In the genomic region with DNA sequence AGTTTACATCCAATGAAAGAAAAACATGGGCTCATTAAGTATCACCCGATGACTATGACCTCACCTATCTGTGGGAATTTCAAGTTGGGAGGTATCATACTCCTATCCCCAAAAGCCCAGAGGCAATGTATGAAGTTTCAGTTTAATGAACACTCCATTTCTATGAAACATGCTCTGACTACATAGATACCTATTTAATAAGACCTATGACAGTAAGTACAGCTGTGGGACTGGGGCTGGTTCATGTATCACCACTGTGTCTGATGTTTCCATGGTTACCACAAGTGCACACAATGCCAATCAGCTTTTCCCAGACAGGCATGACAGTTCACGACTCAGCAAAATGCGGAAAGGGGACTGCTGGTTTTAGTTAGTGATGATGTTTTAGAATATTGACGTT, we compare ENCODE assay signal across 12 cellular contexts.
A peak's percentile ranks its signal among the peaks of the same experiment; 100 is the strongest.
DNase-seq lines count a peak whose midpoint lies in the region; ATAC-seq, FAIRE-seq and TF ChIP-seq lines count a peak whose summit lies in the region.
"Had no signal": no experiment of that assay in that cellular context is flagged by ENCODE, and none has a peak within 500 bp of the region (broad histone marks: within the 10 kb centered on the region; RNA-seq: fewer than 3 reads in every experiment).

No MANE protein-coding gene starts in this region.

- H2BK20ac ChIP-seq in H1 (ENCODE audit: low read length) = no peak overlapping the region

- no peak overlapping the region for H3K4me2 ChIP-seq in H1 (ENCODE audit: insufficient read depth in 1 of 2, low read depth in 2 of 2, low read length in 2 of 2)

- H3K9me3 ChIP-seq in H1 (ENCODE audit: insufficient read depth in 2 of 2, low read depth in 1 of 2, low read length in 1 of 2) (no peaks in the 10 kb centered on the region), mucosa of descending colon (no peaks in the 10 kb centered on the region)
- H3K9me3 ChIP-seq: SJSA1 had no signal

- H3K18ac ChIP-seq in H1 (ENCODE audit: extremely low read depth, low read length) = no peak overlapping the region

- no peak overlapping the region for H4K91ac ChIP-seq in H1 (replicated peaks; ENCODE audit: insufficient read length, low read length)

- H3K4ac ChIP-seq in H1 (replicated peaks; ENCODE audit: insufficient read length, low read depth, low read length) = no peak overlapping the region

- H2BK5ac ChIP-seq in H1 (ENCODE audit: low read depth, low read length) = no peak overlapping the region

- H3K4me3 ChIP-seq in H1 (ENCODE audit: extremely low read depth in 1 of 4, insufficient read depth in 2 of 4, low read depth in 3 of 4, low read length in 4 of 4) (no peak overlapping the region), mucosa of descending colon (no peak overlapping the region)
- H3K4me3 ChIP-seq: SJSA1 had no signal

- no peak for TF ChIP-seq RAD21 in H1 (IDR thresholded peaks at IDR 0.05 in 1 of 2, conservative IDR thresholded peaks at IDR 0.05 in 1 of 2; ENCODE audit: low read depth in 2 of 2, low read length in 2 of 2)

- no peak overlapping the region for H4K8ac ChIP-seq in H1 (ENCODE audit: extremely low read depth, insufficient read depth, low read length)

- H3K56ac ChIP-seq in H1 (replicated peaks; ENCODE audit: insufficient read length, low read depth, low read length) = no peak overlapping the region

- H3K9ac ChIP-seq in H1 (replicated peaks in 1 of 4; ENCODE audit: extremely low read depth in 1 of 4, low read depth in 3 of 4, low read length in 3 of 4) = no peak overlapping the region

- peaks cover 4 to 16% (median 10%) of the 10 kb centered on the region in 4 experiments; a peak in 5 of 7 replicates for H3K27me3 ChIP-seq in H1 (replicated peaks in 1 of 4; ENCODE audit: control insufficient read depth in 3 of 4, extremely low read depth in 1 of 4, insufficient read depth in 3 of 4, low read length in 3 of 4)
- H3K27me3 ChIP-seq: SJSA1 had no signal

- peak; percentile 20 for ATAC-seq in mucosa of descending colon

- FAIRE-seq in H1 (lab: Jason Lieb, UNC) = no peak

- no peak overlapping the region for H3K27ac ChIP-seq in H1 (ENCODE audit: low read depth, low read length)
- H3K27ac ChIP-seq: SJSA1 had no signal

- no peak overlapping the region for H2BK12ac ChIP-seq in H1 (ENCODE audit: low read depth, low read length)

- H3K23me2 ChIP-seq in H1 (ENCODE audit: low read depth, low read length) = no peaks in the 10 kb centered on the region

- H3K14ac ChIP-seq in H1 (ENCODE audit: insufficient read length) = no peak overlapping the region

- H2BK15ac ChIP-seq in H1 (ENCODE audit: low read length) = no peak overlapping the region

- no peak overlapping the region for H4K5ac ChIP-seq in H1 (ENCODE audit: insufficient read length, low read depth, low read length)

- H2AK5ac ChIP-seq in H1 (ENCODE audit: low read depth, low read length) = no peak overlapping the region

- DNase-seq in HT-29 (ENCODE audit: low spot score) (peak; percentile 12), NCI-H2171 treated with DMSO at 0.1 percent for 48 hours (lab: John Stamatoyannopoulos, UW) (peak; percentile 56), H1 (ENCODE audit: low read depth in 1 of 2, low spot score in 2 of 2) (no peak), mucosa of descending colon (no peak), T-helper 9 cell (no peak), activated gamma-delta T cell (lab: John Stamatoyannopoulos, UW) (no peak)
- DNase-seq in activated naive CD4-positive, alpha-beta T cell treated with anti-CD3 and anti-CD28 coated beads, Interleukin-2, amount 50 U/mL, for 16 hours = no peak
- DNase-seq: activated naive CD4-positive, alpha-beta T cell treated with anti-CD3 and anti-CD28 coated beads for 36 hours; caudate nucleus; CD4-positive, alpha-beta T cell; MM.1S had no signal

- WGBS in H1 (ENCODE audit: extremely low coverage in 1 of 2, insufficient coverage in 1 of 2, insufficient read length in 1 of 2, insufficient replicate concordance in 2 of 2, low coverage in 1 of 2, low lambda C conversion rate in 2 of 2, missing lambda C conversion rate in 1 of 2), 2 experiments = 87% methylated on average over 4 of the region's 4 CpGs; no CpG with 5 or more reads in 1 of the 2 experiments

- H4K20me1 ChIP-seq in H1 (replicated peaks in 1 of 2; ENCODE audit: control insufficient read depth in 1 of 2, insufficient read depth in 2 of 2, low read length in 2 of 2) = peaks cover 0 to 2% of the 10 kb centered on the region in 2 experiments

- no peaks in the 10 kb centered on the region for H3K79me2 ChIP-seq in H1 (ENCODE audit: control insufficient read depth in 1 of 2, insufficient read depth in 2 of 2, low read length in 2 of 2)

- intact Hi-C loops in mucosa of descending colon (cut with DNase I, micrococcal nuclease) = no loop called here

- H3K4me1 ChIP-seq in H1 (replicated peaks in 1 of 4; ENCODE audit: control insufficient read depth in 3 of 4, insufficient read depth in 4 of 4, low read length in 3 of 4) = peaks cover 0 to 3% (median 1%) of the 10 kb centered on the region in 4 experiments; a peak in 2 of 7 replicates
- no peaks in the 10 kb centered on the region for H3K4me1 ChIP-seq in mucosa of descending colon (ENCODE audit: low read depth)

- POLR2A ChIA-PET in H1 (lab: Charles Lee; ENCODE audit: partially characterized antibody) = no interaction called here

- TF ChIP-seq CTCF in H1 (IDR thresholded peaks at IDR 0.05; ENCODE audit: control extremely low read depth in 1 of 3, insufficient read depth in 1 of 3, low read depth in 1 of 3, low read length in 3 of 3) (no peak), mucosa of descending colon (IDR thresholded peaks at IDR 0.05) (no peak)

- H3K79me1 ChIP-seq in H1 (ENCODE audit: low read depth, low read length) = no peaks in the 10 kb centered on the region

- CTCF ChIA-PET in H1 (lab: Charles Lee; ENCODE audit: partially characterized antibody) = no interaction called here

- TF ChIP-seq EP300 in H1 (IDR thresholded peaks at IDR 0.05; ENCODE audit: borderline replicate concordance in 1 of 2, low read depth in 2 of 2, low read length in 2 of 2) = no peak

- TF ChIP-seq POLR2A in H1 (IDR thresholded peaks at IDR 0.05; ENCODE audit: control extremely low read depth in 1 of 2, low read depth in 2 of 2, low read length in 2 of 2) = no peak

- H3K23ac ChIP-seq in H1 (ENCODE audit: insufficient read length) = no peak overlapping the region

- no peak overlapping the region for H2BK120ac ChIP-seq in H1 (replicated peaks; ENCODE audit: low read depth, low read length)

- H3K36me3 ChIP-seq in H1 (ENCODE audit: control insufficient read depth in 2 of 4, insufficient read depth in 4 of 4, low read length in 3 of 4) = no peaks in the 10 kb centered on the region
- no peaks in the 10 kb centered on the region for H3K36me3 ChIP-seq in mucosa of descending colon (ENCODE audit: low read depth)

- no peak overlapping the region for H2AFZ ChIP-seq in H1 (ENCODE audit: low read length)

TF ChIP-seq in H1, 55 proteins besides CTCF, POLR2A, EP300 and RAD21:
- TF ChIP-seq MAFK (IDR thresholded peaks at IDR 0.05; ENCODE audit: low read depth, low read length) (peak; percentile 61; the same call in 1 of the 2 replicates), BACH1 (IDR thresholded peaks at IDR 0.05; ENCODE audit: low read length) (peak; percentile 69), SRF (IDR thresholded peaks at IDR 0.05; ENCODE audit: low read depth, low read length) (no peak), SAP30 (IDR thresholded peaks at IDR 0.05; ENCODE audit: insufficient read depth, insufficient replicate concordance, low read length) (no peak), SUZ12 (IDR thresholded peaks at IDR 0.05; ENCODE audit: low read length) (no peak)

Comparison
In these comparisons a context has a peak if more than half of its experiments do, and no peak if none do; other contexts are left out.
1. DNase-seq: peak in HT-29 (single experiment) and NCI-H2171 treated with DMSO at 0.1 percent for 48 hours (single experiment); none in H1 (0 of 2), mucosa of descending colon (0 of 3), T-helper 9 cell (single experiment), activated naive CD4-positive, alpha-beta T cell treated with anti-CD3 and anti-CD28 coated beads, Interleukin-2, amount 50 U/mL, for 16 hours (single experiment) and activated gamma-delta T cell (single experiment).